9 cellular contexts compared by ENCODE assay signal in the genomic region with DNA sequence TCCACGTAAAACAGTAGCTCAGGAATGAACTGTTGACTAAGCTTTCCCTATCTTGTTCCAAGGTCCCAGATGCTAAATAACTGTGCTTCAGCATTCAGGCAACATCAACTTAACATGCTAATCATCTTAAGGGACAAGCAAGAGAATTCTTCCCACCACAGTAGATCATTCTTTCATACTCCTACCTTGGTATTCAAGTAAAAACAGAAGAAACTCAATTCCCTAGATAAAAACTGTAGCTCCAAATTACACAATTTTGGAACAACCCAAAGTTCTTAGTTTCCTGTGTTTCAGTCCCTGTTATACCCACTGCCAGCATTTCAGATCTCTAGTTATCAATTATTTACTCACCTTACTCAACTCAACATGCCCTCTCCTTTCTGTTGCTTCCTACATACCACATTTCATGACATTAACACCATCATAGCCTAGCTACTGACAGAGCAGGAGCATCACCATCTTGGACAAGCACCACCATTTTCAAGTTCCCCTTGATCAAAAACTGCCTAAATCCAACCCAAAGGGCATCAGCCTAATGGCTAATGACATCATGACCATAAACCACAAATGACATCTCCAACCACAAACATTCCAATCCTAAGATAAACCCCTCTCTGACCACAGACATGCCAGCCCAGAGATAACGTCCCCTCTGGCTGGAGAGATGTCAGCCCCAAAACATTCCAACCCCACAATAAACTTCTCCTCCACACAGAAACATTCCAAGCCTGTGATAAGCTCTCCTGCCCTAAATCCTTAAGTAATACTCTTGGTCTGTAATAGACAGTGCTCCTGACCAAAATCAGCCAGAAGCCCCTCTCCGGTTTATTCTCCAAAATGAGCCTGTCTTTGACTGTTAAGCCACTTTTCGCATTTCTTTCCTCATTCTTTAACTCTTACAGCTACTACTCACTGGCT.
A peak's percentile ranks its signal among the peaks of the same experiment; 100 is the strongest.
DNase-seq lines count a peak whose midpoint lies in the region; ATAC-seq, FAIRE-seq and TF ChIP-seq lines count a peak whose summit lies in the region.
"Had no signal": no experiment of that assay in that cellular context is flagged by ENCODE, and none has a peak within 500 bp of the region (broad histone marks: within the 10 kb centered on the region; RNA-seq: fewer than 3 reads in every experiment).

No MANE protein-coding gene starts in this region.

- H3K79me2 ChIP-seq in KMS-11 (ENCODE audit: insufficient read depth, low read depth) (peaks cover 29% of the 10 kb centered on the region), GM12878 (ENCODE audit: control insufficient read depth, insufficient read depth, low read length) (peaks cover 35% of the 10 kb centered on the region)

- intact Hi-C loops in GM12878 (cut with micrococcal nuclease; ENCODE audit: unreplicated experiment), result no loop called here

- H3K23ac ChIP-seq in mesenchymal stem cell (ENCODE audit: low read length in 2 of 2), result no peak overlapping the region

- no peak for TF ChIP-seq RAD21 in GM12878 (IDR thresholded peaks at IDR 0.05; ENCODE audit: insufficient read depth, low read depth, low read length)

- peaks cover 55 to 100% (median 89%) of the 10 kb centered on the region in 11 experiments; a peak in 21 of 22 replicates for H4K20me1 ChIP-seq in BLaER1 treated with 17β-estradiol and CSF1 and Interleukin-3, amounts not matched to agents 10 nM and 100 nM
- H4K20me1 ChIP-seq in KMS-11 (ENCODE audit: insufficient read depth) (peaks cover 6% of the 10 kb centered on the region; the same call in 1 of the 2 replicates), GM12878 (ENCODE audit: control insufficient read depth, insufficient read depth) (no peaks in the 10 kb centered on the region)

- DNase-seq in GM12878 (ENCODE audit: low read depth, low spot score) (no peak), mesenchymal stem cell (peak; percentile 93), Kasumi-1 (lab: John Stamatoyannopoulos, UW) (no peak), NCI-H1092 treated with DMSO at 0.1 percent for 48 hours (lab: John Stamatoyannopoulos, UW) (no peak), T-cell (no peak)
- DNase-seq: naive thymus-derived CD8-positive, alpha-beta T cell had no signal

- H3K18ac ChIP-seq in mesenchymal stem cell (ENCODE audit: low read depth in 1 of 2, low read length in 2 of 2), result peak overlapping the region in 1 of 2 experiments; percentile 5

- H3K36me3 ChIP-seq in BLaER1 treated with 17β-estradiol and CSF1 and Interleukin-3, amounts not matched to agents 10 nM and 100 nM, result peaks cover 0 to 80% (median 17%) of the 10 kb centered on the region in 11 experiments; a peak in 15 of 22 replicates
- H3K36me3 ChIP-seq in KMS-11 (ENCODE audit: insufficient read depth) (no peaks in the 10 kb centered on the region), GM12878 (ENCODE audit: control insufficient read depth in 2 of 2, insufficient read depth in 2 of 2, low read length in 1 of 2) (no peaks in the 10 kb centered on the region), mesenchymal stem cell (ENCODE audit: control insufficient read depth in 1 of 2, insufficient read depth in 2 of 2, low read depth in 1 of 2, low read length in 2 of 2) (peaks cover 0 to 3% of the 10 kb centered on the region in 2 experiments)

- no peak overlapping the region for H3K14ac ChIP-seq in mesenchymal stem cell (ENCODE audit: low read length in 2 of 2)

- H2BK5ac ChIP-seq in mesenchymal stem cell (ENCODE audit: low read depth, low read length, poor library complexity, severe bottlenecking), result peak overlapping the region; percentile 5

- peaks cover 35 to 53% (median 50%) of the 10 kb centered on the region in 3 donors for H3K4me1 Mint-ChIP-seq in T-cell

- H3K4me3 Mint-ChIP-seq in T-cell, result no peak overlapping the region
- H3K4me3 Mint-ChIP-seq: naive thymus-derived CD8-positive, alpha-beta T cell had no signal

- H3K9me3 ChIP-seq in BLaER1 treated with 17β-estradiol and CSF1 and Interleukin-3, amounts not matched to agents 10 nM and 100 nM (replicated peaks in 1 of 11), result no peaks in the 10 kb centered on the region
- H3K9me3 ChIP-seq in GM12878 (replicated peaks; ENCODE audit: control insufficient read depth, insufficient read depth, low read length), result no peaks in the 10 kb centered on the region
- H3K9me3 ChIP-seq in mesenchymal stem cell (ENCODE audit: control insufficient read depth, low read length), result no peaks in the 10 kb centered on the region

- no peak overlapping the region for H2BK120ac ChIP-seq in mesenchymal stem cell (ENCODE audit: low read depth, low read length)

- H2AFZ ChIP-seq in KMS-11 (ENCODE audit: low read depth) (no peak overlapping the region), GM12878 (ENCODE audit: control insufficient read depth, low read depth, low read length) (no peak overlapping the region), mesenchymal stem cell (ENCODE audit: low read depth, low read length) (no peak overlapping the region)

- H3K27me3 ChIP-seq in BLaER1 treated with 17β-estradiol and CSF1 and Interleukin-3, amounts not matched to agents 10 nM and 100 nM, result no peaks in the 10 kb centered on the region
- no peaks in the 10 kb centered on the region for H3K27me3 ChIP-seq in KMS-11 (ENCODE audit: insufficient read depth, low read depth)
- H3K27me3 ChIP-seq in GM12878 (replicated peaks in 1 of 2; ENCODE audit: control insufficient read depth in 2 of 2, insufficient read depth in 2 of 2, low read length in 1 of 2), result no peaks in the 10 kb centered on the region
- no peaks in the 10 kb centered on the region for H3K27me3 ChIP-seq in mesenchymal stem cell (ENCODE audit: control insufficient read depth in 1 of 2, insufficient read depth in 1 of 2, low read length in 2 of 2)

- SMC1A ChIA-PET in GM12878 (lab: Charles Lee; ENCODE audit: uncharacterized antibody, unreplicated experiment), result interaction anchor here (0.7 to 9.8 kb wide), 15 partner anchors 11 to 90 kb away, joined by 3 to 98 read pairs (median 4); no protein-coding TSS in a partner anchor

- no peak overlapping the region for H3K4me3 ChIP-seq in BLaER1 treated with 17β-estradiol and CSF1 and Interleukin-3, amounts not matched to agents 10 nM and 100 nM
- H3K4me3 ChIP-seq in KMS-11 (IDR thresholded peaks at IDR 0.05; ENCODE audit: insufficient read depth, low read depth, low read length) (no peak overlapping the region), GM12878 (no peak overlapping the region), mesenchymal stem cell (ENCODE audit: insufficient read depth in 1 of 2, low read depth in 1 of 2, low read length in 2 of 2) (peak overlapping the region in 1 of 2 experiments; percentile 19)

- H3K4me2 ChIP-seq in BLaER1 treated with 17β-estradiol and CSF1 and Interleukin-3, amounts not matched to agents 10 nM and 100 nM, result peak overlapping the region; percentile 17 to 79 (median 57)
- peak overlapping the region; percentile 38 for H3K4me2 ChIP-seq in KMS-11
- H3K4me2 ChIP-seq in GM12878 (ENCODE audit: control insufficient read depth, insufficient read depth), result no peak overlapping the region
- no peak overlapping the region for H3K4me2 ChIP-seq in mesenchymal stem cell (ENCODE audit: low read length, poor library complexity, severe bottlenecking)

- H4K91ac ChIP-seq in mesenchymal stem cell (ENCODE audit: low read length), result no peak overlapping the region

- TF ChIP-seq EP300 in GM12878 (IDR thresholded peaks at IDR 0.05; ENCODE audit: borderline replicate concordance in 1 of 2, control insufficient read depth in 1 of 2, low read depth in 2 of 2, low read length in 2 of 2), result no peak

- BruUV-seq in GM12878 (replicated peaks; lab: Mats Ljungman, UMichigan), result no TSS peak

- peaks cover 10% of the 10 kb centered on the region for H3K36me3 Mint-ChIP-seq in T-cell

- H3K4ac ChIP-seq in mesenchymal stem cell (ENCODE audit: low read depth in 1 of 2, low read length in 2 of 2), result peak overlapping the region in 1 of 2 experiments; percentile 24

- no peak overlapping the region for H2BK15ac ChIP-seq in mesenchymal stem cell (ENCODE audit: low read depth, poor library complexity, severe bottlenecking)

- no peak for TF ChIP-seq POLR2A in GM12878 (IDR thresholded peaks at IDR 0.05; ENCODE audit: low read depth, low read length)

- in situ Hi-C loops in GM12878 (cut with MboI), result no loop called here

- peaks cover 5% of the 10 kb centered on the region for H3K79me1 ChIP-seq in mesenchymal stem cell (replicated peaks; ENCODE audit: low read length, poor library complexity, severe bottlenecking)

- no peak overlapping the region for H3K9ac ChIP-seq in BLaER1 treated with 17β-estradiol and CSF1 and Interleukin-3, amounts not matched to agents 10 nM and 100 nM
- no peak overlapping the region for H3K9ac ChIP-seq in KMS-11
- no peak overlapping the region for H3K9ac ChIP-seq in GM12878 (ENCODE audit: control insufficient read depth, insufficient read depth, low read length)
- peak overlapping the region; percentile 38 for H3K9ac ChIP-seq in mesenchymal stem cell (ENCODE audit: low read length)

- no peaks in the 10 kb centered on the region for H3K27me3 Mint-ChIP-seq in T-cell
- H3K27me3 Mint-ChIP-seq: naive thymus-derived CD8-positive, alpha-beta T cell had no signal

- no peak overlapping the region for H4K8ac ChIP-seq in mesenchymal stem cell (ENCODE audit: low read length)

- no peak for FAIRE-seq in GM12878 (lab: Jason Lieb, UNC)

- peak overlapping the region; percentile 23 for H2AK5ac ChIP-seq in mesenchymal stem cell (ENCODE audit: low read length, severe bottlenecking)

- no peak overlapping the region for H3K27ac Mint-ChIP-seq in T-cell

- H3K9me3 Mint-ChIP-seq in T-cell, result no peaks in the 10 kb centered on the region
- H3K9me3 Mint-ChIP-seq: naive thymus-derived CD8-positive, alpha-beta T cell had no signal

- 62% methylated on average over 4 of the region's 4 CpGs for WGBS in GM12878 (ENCODE audit: insufficient coverage, insufficient replicate concordance, low lambda C conversion rate, missing lambda C conversion rate)
- WGBS in mesenchymal stem cell, result 18% methylated on average over 4 of the region's 4 CpGs

- ATAC-seq in GM12878 (no peak), HG03354 (IDR thresholded peaks at IDR 0.05; ENCODE audit: poor library complexity, severe bottlenecking, unreplicated experiment) (no peak), T-cell (replicated peaks in 1 of 4) (no peak)
- ATAC-seq: naive thymus-derived CD8-positive, alpha-beta T cell had no signal

- RAD21 ChIA-PET in GM12878 (lab: Charles Lee; ENCODE audit: unreplicated experiment), result interaction anchor here (0.8 to 7.2 kb wide), 5 partner anchors 17 to 247 kb away, joined by 3 to 59 read pairs (median 3); no protein-coding TSS in a partner anchor

- peaks cover 48 to 85% (median 61%) of the 10 kb centered on the region in 10 experiments for H3K4me1 ChIP-seq in BLaER1 treated with 17β-estradiol and CSF1 and Interleukin-3, amounts not matched to agents 10 nM and 100 nM
- H3K4me1 ChIP-seq in KMS-11 (ENCODE audit: low read depth, poor library complexity, severe bottlenecking) (peaks cover 85% of the 10 kb centered on the region), GM12878 (ENCODE audit: control insufficient read depth, insufficient read depth, low read length) (peaks cover 33% of the 10 kb centered on the region), mesenchymal stem cell (ENCODE audit: control insufficient read depth, insufficient read depth, low read depth, low read length) (peaks cover 5% of the 10 kb centered on the region)

- CTCF ChIA-PET in GM12878 (lab: Yijun Ruan, JAX), result interaction anchor here (1.0 to 1.9 kb wide), 5 partner anchors 14 to 223 kb away, joined by 3 to 6 read pairs (median 5); no protein-coding TSS in a partner anchor
- CTCF ChIA-PET in T-cell (lab: Charles Lee), result interaction anchor here in 1 of 2 donors (0.5 to 1.0 kb wide), 2 partner anchors 45 to 121 kb away, joined by 3 read pairs; no protein-coding TSS in a partner anchor

- POLR2A ChIA-PET in GM12878 (lab: Charles Lee) (interaction anchor here (0.5 to 6.4 kb wide), 7 partner anchors 17 to 208 kb away, joined by 3 to 31 read pairs (median 4); no protein-coding TSS in a partner anchor), T-cell (lab: Charles Lee) (interaction anchor here in 1 of 2 donors (0.6 kb wide), 2 partner anchors 79 to 550 kb away, joined by 3 to 7 read pairs; no protein-coding TSS in a partner anchor)

- no peak overlapping the region for H2BK12ac ChIP-seq in mesenchymal stem cell (ENCODE audit: low read length in 2 of 2)

- peak overlapping the region in 1 of 11 experiments; percentile 6; a peak in 1 of 22 replicates for H3K27ac ChIP-seq in BLaER1 treated with 17β-estradiol and CSF1 and Interleukin-3, amounts not matched to agents 10 nM and 100 nM
- H3K27ac ChIP-seq in KMS-11 (no peak overlapping the region), GM12878 (ENCODE audit: control insufficient read depth, insufficient read depth) (no peak overlapping the region), mesenchymal stem cell (ENCODE audit: low read length, poor library complexity, severe bottlenecking) (peak overlapping the region; percentile 86)

- no peak for TF ChIP-seq CTCF in KMS-11 (conservative IDR thresholded peaks at IDR 0.05; ENCODE audit: low read depth, low read length)
- TF ChIP-seq CTCF in GM12878 (IDR thresholded peaks at IDR 0.05 in 2 of 3, conservative IDR thresholded peaks at IDR 0.05 in 1 of 3; ENCODE audit: control insufficient read depth in 2 of 3, extremely low read depth in 1 of 3, insufficient read depth in 1 of 3, low read depth in 3 of 3, low read length in 3 of 3), result no peak

Comparison
In these comparisons a context has a peak if more than half of its experiments do, and no peak if none do; other contexts are left out.
1. H3K4me2 ChIP-seq: peak in BLaER1 treated with 17β-estradiol and CSF1 and Interleukin-3, amounts not matched to agents 10 nM and 100 nM (11 of 11) and KMS-11 (single experiment); none in GM12878 (single experiment) and mesenchymal stem cell (single experiment).